18 cellular contexts compared by ENCODE assay signal in genomic region chr11:60175860-60176275, GRCh38. TPM values are rescaled to one million over a fixed set of nuclear protein-coding genes. Genes with fewer than 3 reads are reported as not detected.
DNase-seq lines count a peak whose midpoint lies in the region; ATAC-seq and TF ChIP-seq lines count a peak whose summit lies in the region.
"Had no signal": no experiment of that assay in that cellular context is flagged by ENCODE, and none has a peak within 500 bp of the region (broad histone marks: within the 10 kb centered on the region; RNA-seq: fewer than 3 reads in every experiment).

No MANE protein-coding gene starts in this region.

- no peak overlapping the region for H2BK120ac ChIP-seq in H9 (ENCODE audit: low read depth, low read length, poor library complexity, severe bottlenecking)

- H3K27me3 Mint-ChIP-seq in activated naive CD8-positive, alpha-beta T cell treated with anti-CD3 and anti-CD28 coated beads for 36 hours: peaks cover 69% of the 10 kb centered on the region
- no peaks in the 10 kb centered on the region for H3K27me3 Mint-ChIP-seq in H9 (ENCODE audit: low read depth)

- H3K27ac ChIP-seq in testis: no peak overlapping the region
- H3K27ac ChIP-seq in H9 (ENCODE audit: insufficient read length, low read depth, low read length): no peak overlapping the region
- H3K27ac ChIP-seq: BLaER1, stomach had no signal

- no peak for TF ChIP-seq POLR2A in testis (IDR thresholded peaks at IDR 0.05)

- H3K14ac ChIP-seq in H9 (ENCODE audit: insufficient read depth, low read length): no peak overlapping the region

- peaks cover 2% of the 10 kb centered on the region for H3K36me3 Mint-ChIP-seq in activated naive CD8-positive, alpha-beta T cell treated with anti-CD3 and anti-CD28 coated beads for 36 hours
- peaks cover 0 to 4% (median 0%) of the 10 kb centered on the region in 3 experiments; a peak in 3 of 7 replicates for H3K36me3 Mint-ChIP-seq in H9 (ENCODE audit: insufficient read depth in 1 of 3, low read depth in 3 of 3)

- no peak overlapping the region for H2BK12ac ChIP-seq in H9 (ENCODE audit: insufficient read length, low read depth, low read length)

- no peaks in the 10 kb centered on the region for H3K23me2 ChIP-seq in H9 (ENCODE audit: insufficient read length, low read depth, low read length, poor library complexity, severe bottlenecking)

- H2BK20ac ChIP-seq in H9 (ENCODE audit: low read depth, low read length, poor library complexity, severe bottlenecking): no peak overlapping the region

- H2AFZ ChIP-seq in H9 (ENCODE audit: low read length): no peak overlapping the region

- no peak overlapping the region for H4K91ac ChIP-seq in H9 (ENCODE audit: insufficient read length, low read depth, low read length)

- no peak overlapping the region for H4K5ac ChIP-seq in H9 (ENCODE audit: insufficient read length, low read depth, low read length)

- H4K20me1 ChIP-seq in H9 (ENCODE audit: control insufficient read depth, insufficient read depth, insufficient read length): no peaks in the 10 kb centered on the region
- H4K20me1 ChIP-seq: BLaER1 had no signal

- H3K27ac Mint-ChIP-seq in activated naive CD8-positive, alpha-beta T cell treated with anti-CD3 and anti-CD28 coated beads for 36 hours: peak overlapping the region; percentile 62
- no peak overlapping the region for H3K27ac Mint-ChIP-seq in H9

- H3K36me3 ChIP-seq in testis (ENCODE audit: low read depth, missing control alignments): no peaks in the 10 kb centered on the region
- H3K36me3 ChIP-seq: BLaER1, stomach had no signal

- H3K4me1 ChIP-seq in testis (no peaks in the 10 kb centered on the region), H9 (ENCODE audit: insufficient read depth, low read length) (no peaks in the 10 kb centered on the region)
- H3K4me1 ChIP-seq: BLaER1, stomach had no signal

- H3K79me2 ChIP-seq in H9 (ENCODE audit: insufficient read depth, low read length): no peaks in the 10 kb centered on the region

- peaks cover 3% of the 10 kb centered on the region for H3K9me3 Mint-ChIP-seq in activated naive CD8-positive, alpha-beta T cell treated with anti-CD3 and anti-CD28 coated beads for 36 hours
- H3K9me3 Mint-ChIP-seq in H9: peaks cover 2% of the 10 kb centered on the region in 2 experiments; a peak in 4 of 5 replicates

- no peak overlapping the region for H3K4ac ChIP-seq in H9 (ENCODE audit: low read depth, low read length)

- H3K9ac ChIP-seq in H9 (ENCODE audit: extremely low read depth, insufficient read length, low read length): no peak overlapping the region
- H3K9ac ChIP-seq: BLaER1, SK-N-SH had no signal

- DNase-seq in activated naive CD8-positive, alpha-beta T cell treated with anti-CD3 and anti-CD28 coated beads for 36 hours: peak; percentile 52
- no peak for DNase-seq in NCI-H1694 treated with DMSO at 0.1 percent for 48 hours (lab: John Stamatoyannopoulos, UW)
- DNase-seq in NCI-H748 (lab: John Stamatoyannopoulos, UW; ENCODE audit: unreplicated experiment): no peak
- no peak for DNase-seq in testis
- DNase-seq in H9: no peak
- DNase-seq: activated CD8-positive, alpha-beta memory T cell treated with anti-CD3 and anti-CD28 coated beads, Interleukin-2, amount 50 U/mL, for 4 hours; DMS79 treated with DMSO at 0.1 percent for 48 hours; islet precursor cell; NCI-H1048; SK-N-SH; stomach had no signal

- no peak overlapping the region for H2BK5ac ChIP-seq in H9 (ENCODE audit: insufficient read length, low read length)

- H3K4me3 Mint-ChIP-seq in activated naive CD8-positive, alpha-beta T cell treated with anti-CD3 and anti-CD28 coated beads for 36 hours: no peak overlapping the region
- no peak overlapping the region for H3K4me3 Mint-ChIP-seq in H9

- H2BK15ac ChIP-seq in H9 (ENCODE audit: low read depth, low read length): no peak overlapping the region

- H3K9me3 ChIP-seq in testis: no peaks in the 10 kb centered on the region
- H3K9me3 ChIP-seq in H9 (ENCODE audit: control insufficient read depth, low read depth, low read length): no peaks in the 10 kb centered on the region
- H3K9me3 ChIP-seq: SK-N-SH, stomach had no signal

- no peak overlapping the region for H3K56ac ChIP-seq in H9 (ENCODE audit: insufficient read length, low read depth, low read length)

- WGBS in testis, 2 donors: 92 to 98% methylated on average over 5 of the region's 5 CpGs
- WGBS in H9 (ENCODE audit: extremely low coverage, insufficient read length, low lambda C conversion rate): no CpG with 5 or more reads among the region's 5 CpGs

- ATAC-seq in GM18517 (IDR thresholded peaks at IDR 0.05; ENCODE audit: unreplicated experiment) (peak; percentile 53), GM19468 (IDR thresholded peaks at IDR 0.05; ENCODE audit: extremely low read depth, unreplicated experiment) (peak; percentile 17), HG02981 (IDR thresholded peaks at IDR 0.05; ENCODE audit: unreplicated experiment) (peak; percentile 77)
- ATAC-seq: HepG2 had no signal

- H3K23ac ChIP-seq in H9 (ENCODE audit: insufficient read length, low read depth, low read length): no peak overlapping the region

- no peak overlapping the region for H3T11ph ChIP-seq in H9 (ENCODE audit: low read length)

- no peak overlapping the region for H3K4me3 ChIP-seq in testis
- H3K4me3 ChIP-seq: BLaER1, stomach had no signal

- no peak overlapping the region for H2AK5ac ChIP-seq in H9 (ENCODE audit: insufficient read length, low read length)

- H3K4me2 ChIP-seq in H9 (ENCODE audit: insufficient read depth, insufficient read length, low read length): no peak overlapping the region
- H3K4me2 ChIP-seq: BLaER1, SK-N-SH had no signal

- H4K8ac ChIP-seq in H9 (replicated peaks; ENCODE audit: insufficient read length, low read depth, low read length): no peak overlapping the region

- intact Hi-C loops in testis (cut with DNase I; ENCODE audit: low total_unique reads): no loop called here

- H3K18ac ChIP-seq in H9 (ENCODE audit: insufficient read length, low read depth, low read length): no peak overlapping the region

- H3K27me3 ChIP-seq in testis (no peaks in the 10 kb centered on the region), H9 (ENCODE audit: insufficient read depth, low read length) (no peaks in the 10 kb centered on the region)
- H3K27me3 ChIP-seq: BLaER1, stomach had no signal

- peaks cover 22% of the 10 kb centered on the region for H3K4me1 Mint-ChIP-seq in activated naive CD8-positive, alpha-beta T cell treated with anti-CD3 and anti-CD28 coated beads for 36 hours
- peaks cover 7 to 13% of the 10 kb centered on the region in 2 experiments for H3K4me1 Mint-ChIP-seq in H9

- H3K79me1 ChIP-seq in H9 (ENCODE audit: insufficient read depth, low read depth, low read length, poor library complexity, severe bottlenecking): no peaks in the 10 kb centered on the region

- TF ChIP-seq CTCF in testis (IDR thresholded peaks at IDR 0.05): no peak
- TF ChIP-seq CTCF in H9 (conservative IDR thresholded peaks at IDR 0.05): no peak

RNA-seq across cellular contexts. Expression of gene MS4A6A, which starts 7.0 kb away (rescaled TPM):
- not detected for total RNA-seq in activated naive CD8-positive, alpha-beta T cell treated with anti-CD3 and anti-CD28 coated beads for 36 hours
- total RNA-seq in testis: 10 to 100 TPM in 1 of 2 donors, 1 to 10 TPM in 1; 6.1 to 21.6 TPM
- 49.5 TPM for polyA plus RNA-seq in testis (ENCODE audit: insufficient read depth, low read depth, low replicate concordance)
- not detected in 2 replicates for total RNA-seq in H9 (2021)
- total RNA-seq: HepG2, NCI-H460, OCI-LY7 had no signal
- polyA plus RNA-seq: HepG2, SK-N-SH had no signal

Comparison
In these comparisons a context has a peak if more than half of its experiments do, and no peak if none do; other contexts are left out.
1. ATAC-seq: peak in every context shown above with its lines; median percentile 77 in HG02981; 53 in GM18517; 17 in GM19468.